In the genomic region with DNA sequence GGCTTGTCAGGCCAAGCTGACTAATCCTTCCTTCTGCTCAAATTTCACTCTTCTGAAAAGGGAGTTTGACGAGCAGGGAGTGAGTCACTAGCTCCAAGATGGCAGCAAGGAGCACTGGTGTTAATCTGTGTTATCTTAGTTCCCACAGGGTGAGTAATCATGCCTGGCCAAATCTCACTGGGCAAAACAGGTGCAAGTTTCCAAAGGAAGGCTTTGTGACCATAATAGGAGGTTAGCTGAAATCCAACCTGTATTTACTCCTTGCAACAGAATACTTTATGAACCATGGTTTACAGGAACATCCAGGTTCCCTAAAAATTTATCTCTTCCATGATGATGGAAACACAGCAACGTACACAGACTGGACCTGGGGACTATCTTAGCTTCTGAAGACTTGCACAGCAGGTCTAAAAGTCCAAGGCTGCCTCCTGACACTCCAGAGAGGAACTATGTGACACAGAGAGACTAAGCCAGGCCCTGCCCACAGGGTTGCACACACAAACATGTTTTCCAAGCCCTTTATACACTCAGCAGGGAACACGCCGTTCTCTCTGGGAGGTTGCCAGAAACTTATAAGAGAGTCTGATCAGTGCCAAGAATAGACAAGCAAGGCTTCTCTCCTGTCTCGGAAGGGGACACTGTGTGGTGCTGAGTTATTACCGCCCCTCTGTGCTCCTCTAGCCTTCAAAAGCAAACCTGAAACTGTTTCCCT, we compare ENCODE assay signal across 8 cellular contexts. TPM values are rescaled to one million over a fixed set of nuclear protein-coding genes. Genes with fewer than 3 reads are reported as not detected.
A peak's percentile ranks its signal among the peaks of the same experiment; 100 is the strongest.
DNase-seq lines count a peak whose midpoint lies in the region; ATAC-seq, FAIRE-seq and TF ChIP-seq lines count a peak whose summit lies in the region.

No MANE protein-coding gene starts in this region.

- H3K9me3 Mint-ChIP-seq in nephron progenitor cell, result no peaks in the 10 kb centered on the region

- peaks cover 29% of the 10 kb centered on the region for H3K4me1 Mint-ChIP-seq in nephron progenitor cell

- DNase-seq in H4 (ENCODE audit: low spot score), result peak; percentile 92
- peak; percentile 90 for DNase-seq in RCC 7860 (ENCODE audit: low spot score)
- peak; percentile 68 for DNase-seq in fibroblast of peridontal ligament (ENCODE audit: extremely low read depth)
- DNase-seq in nephron progenitor cell, result no peak
- DNase-seq in T-helper 2 cell, result no peak
- no peak for DNase-seq in NK-92 treated with Interleukin-12 subunit alpha and Interleukin-12 subunit beta, amount 100 ng/mL, for 24 hours (lab: John Stamatoyannopoulos, UW)

- peak overlapping the region; percentile 93 for H3K27ac Mint-ChIP-seq in nephron progenitor cell

- no peak for TF ChIP-seq CTCF in nephron progenitor cell (IDR thresholded peaks at IDR 0.05)

- H3K4me3 Mint-ChIP-seq in nephron progenitor cell, result no peak overlapping the region

- no peaks in the 10 kb centered on the region for H3K27me3 Mint-ChIP-seq in nephron progenitor cell (ENCODE audit: low read depth, poor library complexity)

- H3K36me3 Mint-ChIP-seq in nephron progenitor cell (ENCODE audit: low read depth), result no peaks in the 10 kb centered on the region

- ATAC-seq in HG02885 (IDR thresholded peaks at IDR 0.05; ENCODE audit: poor library complexity, unreplicated experiment), result no peak
- no peak for ATAC-seq in HG02852 (IDR thresholded peaks at IDR 0.05; ENCODE audit: unreplicated experiment)

- peak; percentile 93 for FAIRE-seq in RCC 7860 (lab: Jason Lieb, UNC)

RNA-seq across cellular contexts. Expression of gene PDK4, which starts 46.3 kb away (rescaled TPM):
- 0.45 and 1.0 TPM in 2 replicates for total RNA-seq in H4 (2014; rRNA removed; shearing (Covaris generic))

Comparison
In these comparisons a context has a peak if more than half of its experiments do, and no peak if none do; other contexts are left out.
1. DNase-seq: peak in H4 (single experiment), RCC 7860 (single experiment) and fibroblast of peridontal ligament (single experiment); none in nephron progenitor cell (single experiment), T-helper 2 cell (0 of 5) and NK-92 treated with Interleukin-12 subunit alpha and Interleukin-12 subunit beta, amount 100 ng/mL, for 24 hours (single experiment).